ENCODE assay signal across 8 cellular contexts in the genomic region with DNA sequence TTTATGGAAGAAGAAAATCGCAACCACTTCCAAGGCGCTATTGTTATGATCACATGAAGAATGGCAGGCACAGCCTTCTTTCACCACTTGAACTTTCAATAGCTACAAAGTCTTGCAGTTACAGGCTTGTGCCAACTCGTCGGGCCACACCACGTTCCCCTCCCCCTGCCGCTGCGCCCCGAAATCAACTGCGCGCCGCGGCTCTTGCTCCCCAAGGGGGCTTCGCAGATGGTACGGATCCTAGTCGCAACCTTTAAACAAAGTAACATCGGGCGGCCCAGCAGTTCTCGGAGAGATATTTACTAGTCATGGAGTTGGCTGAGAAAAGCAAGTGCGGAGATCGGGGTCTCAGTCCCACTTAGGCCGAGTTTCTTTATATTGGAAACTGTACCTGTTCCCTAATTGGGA. TPM values are rescaled to one million over a fixed set of nuclear protein-coding genes. Genes with fewer than 3 reads are reported as not detected.
A peak's percentile ranks its signal among the peaks of the same experiment; 100 is the strongest.
DNase-seq lines count a peak whose midpoint lies in the region; ATAC-seq and TF ChIP-seq lines count a peak whose summit lies in the region.

No MANE protein-coding gene starts in this region.

- H3K4me3 Mint-ChIP-seq in CD8-positive, alpha-beta T cell, result peak overlapping the region; percentile 32

- POLR2A ChIA-PET in CD8-positive, alpha-beta T cell (lab: Charles Lee), result no interaction called here

- no peak for ATAC-seq in CD8-positive, alpha-beta T cell
- ATAC-seq in GM19395 (IDR thresholded peaks at IDR 0.05; ENCODE audit: unreplicated experiment), result no peak
- no peak for ATAC-seq in HG02973 (IDR thresholded peaks at IDR 0.05; ENCODE audit: unreplicated experiment)
- no peak for ATAC-seq in HG02678 (IDR thresholded peaks at IDR 0.05; ENCODE audit: unreplicated experiment)

- H3K4me1 Mint-ChIP-seq in CD8-positive, alpha-beta T cell (ENCODE audit: low read depth), result peaks cover 18% of the 10 kb centered on the region

- H3K9me2 ChIP-seq in Karpas-422 (replicated peaks; ENCODE audit: insufficient read depth, low read length), result no peaks in the 10 kb centered on the region

- H3K27ac Mint-ChIP-seq in CD8-positive, alpha-beta T cell, result no peak overlapping the region

- no peak overlapping the region for H3K9ac ChIP-seq in Karpas-422 (ENCODE audit: low read length)

- no peaks in the 10 kb centered on the region; the same call in 1 of the 2 replicates for H4K20me1 ChIP-seq in Karpas-422 (ENCODE audit: insufficient read depth, low read depth, low read length)

- H3K9me3 ChIP-seq in CD8-positive, alpha-beta T cell (ENCODE audit: low read length), result no peaks in the 10 kb centered on the region
- no peaks in the 10 kb centered on the region for H3K9me3 ChIP-seq in Karpas-422 (ENCODE audit: low read length)

- peaks cover 10% of the 10 kb centered on the region for H3K27me3 ChIP-seq in CD8-positive, alpha-beta T cell (ENCODE audit: insufficient read depth, low read length)
- H3K27me3 ChIP-seq in Karpas-422 (ENCODE audit: low read length) (no peaks in the 10 kb centered on the region), dorsolateral prefrontal cortex (peaks cover 0 to 14% (median 0%) of the 10 kb centered on the region in 45 donors)

- no peaks in the 10 kb centered on the region for H3K36me3 ChIP-seq in CD8-positive, alpha-beta T cell (ENCODE audit: insufficient read depth, low read length)
- H3K36me3 ChIP-seq in Karpas-422 (ENCODE audit: insufficient read depth, low read length), result no peaks in the 10 kb centered on the region

- H3K79me2 ChIP-seq in Karpas-422 (ENCODE audit: low read length), result no peaks in the 10 kb centered on the region

- intact Hi-C loops in CD8-positive, alpha-beta T cell (cut with DNase I, micrococcal nuclease), result no loop called here
- intact Hi-C loops in dorsolateral prefrontal cortex (cut with DNase I), result loop anchor here (2.0 to 10.0 kb wide), 6 partner anchors 47 to 373 kb away; no protein-coding TSS in a partner anchor

- H3K4me3 ChIP-seq in CD8-positive, alpha-beta T cell (ENCODE audit: low read depth, low read length), result no peak overlapping the region
- H3K4me3 ChIP-seq in Karpas-422 (ENCODE audit: low read length), result peak overlapping the region; percentile 51
- peak overlapping the region; percentile 65 to 91 (median 79) for H3K4me3 ChIP-seq in dorsolateral prefrontal cortex

- H3K4me2 ChIP-seq in Karpas-422 (ENCODE audit: low read depth, low read length, poor library complexity, severe bottlenecking), result peak overlapping the region; percentile 69

- no peaks in the 10 kb centered on the region for H3K9me3 Mint-ChIP-seq in CD8-positive, alpha-beta T cell

- H3K36me3 Mint-ChIP-seq in CD8-positive, alpha-beta T cell, result no peaks in the 10 kb centered on the region

- H2AFZ ChIP-seq in Karpas-422 (ENCODE audit: low read length), result no peak overlapping the region

- peaks cover 6% of the 10 kb centered on the region for H3K4me1 ChIP-seq in CD8-positive, alpha-beta T cell (ENCODE audit: insufficient read depth, low read length)
- H3K4me1 ChIP-seq in Karpas-422 (ENCODE audit: low read length), result peaks cover 35% of the 10 kb centered on the region

- CTCF ChIA-PET in CD8-positive, alpha-beta T cell (lab: Charles Lee), result no interaction called here

- no peak for TF ChIP-seq CTCF in CD8-positive, alpha-beta T cell (IDR thresholded peaks at IDR 0.05)
- TF ChIP-seq CTCF in dorsolateral prefrontal cortex (IDR thresholded peaks at IDR 0.05 in 54 of 56, conservative IDR thresholded peaks at IDR 0.05 in 2 of 56; ENCODE audit: low read depth in 1 of 56, partially characterized antibody in 56 of 56), result no peak

- H3K27ac ChIP-seq in CD8-positive, alpha-beta T cell (ENCODE audit: low read depth, low read length), result no peak overlapping the region
- H3K27ac ChIP-seq in Karpas-422 (ENCODE audit: low read length) (no peak overlapping the region), dorsolateral prefrontal cortex (peak overlapping the region in 58 of 59 donors; percentile 35 to 93 (median 86))

- peaks cover 57% of the 10 kb centered on the region for H3K27me3 Mint-ChIP-seq in CD8-positive, alpha-beta T cell (ENCODE audit: low read depth)

- no peak for DNase-seq in CD8-positive, alpha-beta T cell
- DNase-seq in Karpas-422 (peak; percentile 43), dorsolateral prefrontal cortex (peak in 3 of 10 donors; percentile 25 to 35 (median 27)), myocyte (ENCODE audit: low read depth) (peak; percentile 20), GM19238 (ENCODE audit: insufficient read length, low spot score) (no peak)

RNA-seq across cellular contexts. Expression of a gene that starts 1.0 kb away (rescaled TPM):
- total RNA-seq in CD8-positive, alpha-beta T cell, result not detected
- not detected in 2 replicates for total RNA-seq in Karpas-422 (2014; rRNA removed; shearing (Covaris generic); ENCODE audit: low replicate concordance)
- total RNA-seq in dorsolateral prefrontal cortex, result 100 to 1,000 TPM in 20 of 120 experiments, 10 to 100 TPM in 100; 32.1 to 205 (median 70.3) TPM
- total RNA-seq in myocyte, result 0.27 and 0.99 TPM in 2 replicates
- polyA plus RNA-seq in myocyte (2012), result 1.9 TPM

Comparison
In these comparisons a context has a peak if more than half of its experiments do, and no peak if none do; other contexts are left out.
1. DNase-seq: peak in Karpas-422 (single experiment) and myocyte (single experiment); none in CD8-positive, alpha-beta T cell (0 of 7) and GM19238 (single experiment).
2. H3K27ac ChIP-seq: peak in dorsolateral prefrontal cortex (58 of 59); none in CD8-positive, alpha-beta T cell (single experiment) and Karpas-422 (single experiment).
3. RNA of a gene that starts 1.0 kb away (total RNA-seq): 32.1 to 205 TPM in dorsolateral prefrontal cortex; 0.27 to 0.99 TPM in myocyte, not detected in CD8-positive, alpha-beta T cell and not detected in Karpas-422; every median in the first group is over 10 times any median in the second.
4. intact Hi-C loops: an anchor here in dorsolateral prefrontal cortex (2.0 to 10.0 kb wide); none called in CD8-positive, alpha-beta T cell.